Comparison of ENCODE assay signal across 16 cellular contexts in genomic region chr10:132882069-132882468, GRCh38.
DNase-seq lines count a peak whose midpoint lies in the region; ATAC-seq, FAIRE-seq and TF ChIP-seq lines count a peak whose summit lies in the region.
"Had no signal": no experiment of that assay in that cellular context is flagged by ENCODE, and none has a peak within 500 bp of the region (broad histone marks: within the 10 kb centered on the region; RNA-seq: fewer than 3 reads in every experiment).

No MANE protein-coding gene starts in this region.

- H2AFZ ChIP-seq in IMR-90 (replicated peaks; ENCODE audit: low read length, poor library complexity): no peak overlapping the region
- no peak overlapping the region for H2AFZ ChIP-seq in trophoblast cell (ENCODE audit: insufficient read depth, low read length, poor library complexity)

- H2BK15ac ChIP-seq in IMR-90 (ENCODE audit: low read depth, low read length): no peak overlapping the region

- no TSS peak for BruUV-seq in IMR-90 (replicated peaks; lab: Mats Ljungman, UMichigan)

- H2BK5ac ChIP-seq in IMR-90 (ENCODE audit: low read depth, low read length, poor library complexity, severe bottlenecking) (peak overlapping the region; percentile 62), trophoblast cell (ENCODE audit: low read depth, low read length, poor library complexity) (no peak overlapping the region)

- DNase-seq in activated gamma-delta T cell treated with Interleukin-2 at 50 U/mL for 16 hours (peak; percentile 2), activated gamma-delta T cell (lab: John Stamatoyannopoulos, UW) (no peak), IMR-90 (no peak), kidney (peak; percentile 17), trophoblast cell (no peak), NCI-H1930 (lab: John Stamatoyannopoulos, UW) (no peak), SHP77 treated with DMSO at 0.1 percent for 48 hours (lab: John Stamatoyannopoulos, UW) (no peak)
- no peak for DNase-seq in activated CD8-positive, alpha-beta memory T cell treated with anti-CD3 and anti-CD28 coated beads, Interleukin-2, amount 50 U/mL, for 48 hours
- DNase-seq: ACHN; Calu3; CD4-positive, CD25-positive, alpha-beta regulatory T cell; DMS 273 treated with DMSO at 0.1 percent for 48 hours; GOT3; HFFc6 had no signal

- no peaks in the 10 kb centered on the region for H4K20me1 ChIP-seq in IMR-90 (ENCODE audit: insufficient read depth, low read length)

- intact Hi-C loops in IMR-90 (cut with micrococcal nuclease) (no loop called here), kidney (cut with DNase I) (no loop called here)

- no peak overlapping the region for H3K23ac ChIP-seq in IMR-90 (ENCODE audit: low read depth, low read length)
- H3K23ac ChIP-seq in trophoblast cell (ENCODE audit: low read length): no peak overlapping the region

- no peak for TF ChIP-seq RAD21 in IMR-90 (IDR thresholded peaks at IDR 0.05; ENCODE audit: low read length)

- no peak for TF ChIP-seq CTCF in IMR-90 (conservative IDR thresholded peaks at IDR 0.05; ENCODE audit: low read depth, low read length)
- no peak for TF ChIP-seq CTCF in kidney (IDR thresholded peaks at IDR 0.05; ENCODE audit: borderline replicate concordance, extremely low read depth, insufficient read depth)

- no peak for FAIRE-seq in kidney (lab: Jason Lieb, UNC)

- POLR2A ChIA-PET in IMR-90 (lab: Charles Lee; ENCODE audit: unreplicated experiment): no interaction called here

- CTCF ChIA-PET in IMR-90 (lab: Yijun Ruan, JAX): no interaction called here

- H3K4me1 ChIP-seq in IMR-90 (ENCODE audit: control insufficient read depth, insufficient read depth, low read length) (no peaks in the 10 kb centered on the region), kidney (ENCODE audit: control insufficient read depth in 1 of 2, insufficient read depth in 1 of 2, low read depth in 1 of 2, low read length in 2 of 2) (peaks cover 0 to 2% of the 10 kb centered on the region in 2 donors), trophoblast cell (ENCODE audit: control insufficient read depth in 1 of 2, insufficient read depth in 2 of 2, low read length in 2 of 2) (no peaks in the 10 kb centered on the region)
- H3K4me1 ChIP-seq: HAP-1 had no signal

- no peak overlapping the region for H3K4ac ChIP-seq in IMR-90 (ENCODE audit: low read depth, low read length)
- no peak overlapping the region for H3K4ac ChIP-seq in trophoblast cell (ENCODE audit: low read depth, low read length)

- no peak overlapping the region for H2BK20ac ChIP-seq in IMR-90 (ENCODE audit: low read depth, low read length)

- no peak overlapping the region for H2BK12ac ChIP-seq in trophoblast cell (ENCODE audit: low read length)

- in situ Hi-C loops in IMR-90 (cut with MboI; ENCODE audit: low sequenced_read_pairs): no loop called here

- no peak for TF ChIP-seq POLR2A in IMR-90 (IDR thresholded peaks at IDR 0.05; ENCODE audit: low read depth, low read length)

- H4K91ac ChIP-seq in IMR-90 (ENCODE audit: insufficient read depth, low read depth, low read length) (no peak overlapping the region), trophoblast cell (ENCODE audit: low read depth, low read length) (no peak overlapping the region)

- peaks cover 14% of the 10 kb centered on the region for H3K27me3 ChIP-seq in IMR-90 (ENCODE audit: control insufficient read depth, insufficient read depth, low read length)
- H3K27me3 ChIP-seq in trophoblast cell (ENCODE audit: insufficient read depth, low read length): no peaks in the 10 kb centered on the region

- H4K5ac ChIP-seq in IMR-90 (ENCODE audit: low read depth, low read length): no peak overlapping the region

- no peak overlapping the region for H3K4me2 ChIP-seq in IMR-90 (ENCODE audit: low read depth, low read length)
- no peak overlapping the region for H3K4me2 ChIP-seq in trophoblast cell (ENCODE audit: low read length)
- H3K4me2 ChIP-seq: BLaER1 treated with 17β-estradiol and CSF1 and Interleukin-3, amounts not matched to agents 10 nM and 100 nM had no signal

- 17% methylated on average over 1 of the region's 4 CpGs; no CpG with 5 or more reads in 1 of the 2 experiments for WGBS in IMR-90 (ENCODE audit: extremely low coverage in 2 of 2, insufficient read length in 1 of 2), 2 experiments
- 100% methylated on average over 1 of the region's 4 CpGs for WGBS in trophoblast cell (ENCODE audit: extremely low coverage, insufficient coverage, insufficient read length)

- no peak overlapping the region for H3K56ac ChIP-seq in IMR-90 (ENCODE audit: extremely low read depth, insufficient read depth, low read length)

- no peak overlapping the region for H2AK9ac ChIP-seq in IMR-90 (replicated peaks; ENCODE audit: low read depth, low read length, poor library complexity)

- no peak for ATAC-seq in IMR-90 (ENCODE audit: low read depth)

- H3K79me1 ChIP-seq in IMR-90 (ENCODE audit: low read depth in 1 of 2, low read length in 2 of 2) (no peaks in the 10 kb centered on the region), trophoblast cell (ENCODE audit: low read length) (no peaks in the 10 kb centered on the region)

- no peak overlapping the region for H3K9ac ChIP-seq in IMR-90 (ENCODE audit: low read depth, low read length)
- H3K9ac ChIP-seq in kidney (ENCODE audit: low read length in 2 of 2): no peak overlapping the region
- no peak overlapping the region for H3K9ac ChIP-seq in trophoblast cell (ENCODE audit: low read length)
- H3K9ac ChIP-seq: BLaER1 treated with 17β-estradiol and CSF1 and Interleukin-3, amounts not matched to agents 10 nM and 100 nM had no signal

- H4K12ac ChIP-seq in trophoblast cell (ENCODE audit: low read depth, low read length): no peak overlapping the region

- no peaks in the 10 kb centered on the region for H3K79me2 ChIP-seq in trophoblast cell (ENCODE audit: control insufficient read depth, insufficient read depth, low read length, poor library complexity)

- no peak overlapping the region for H2AK5ac ChIP-seq in IMR-90 (ENCODE audit: low read depth, low read length)
- no peak overlapping the region for H2AK5ac ChIP-seq in trophoblast cell (ENCODE audit: low read length)

- no peak overlapping the region for H3K14ac ChIP-seq in IMR-90 (replicated peaks; ENCODE audit: low read depth, low read length)
- no peak overlapping the region for H3K14ac ChIP-seq in trophoblast cell (ENCODE audit: low read length)

- H3K9me3 ChIP-seq in IMR-90 (ENCODE audit: control insufficient read depth, insufficient read depth, low read length) (no peaks in the 10 kb centered on the region), kidney (ENCODE audit: control insufficient read depth in 1 of 2, low read length in 2 of 2) (no peaks in the 10 kb centered on the region), trophoblast cell (ENCODE audit: insufficient read depth, low read depth, low read length) (peaks cover 3% of the 10 kb centered on the region)
- H3K9me3 ChIP-seq: BLaER1 treated with 17β-estradiol and CSF1 and Interleukin-3, amounts not matched to agents 10 nM and 100 nM; HAP-1 had no signal

- H3K27ac ChIP-seq in IMR-90 (ENCODE audit: insufficient read depth, low read length) (no peak overlapping the region), kidney (ENCODE audit: low read depth in 2 of 2, low read length in 2 of 2) (no peak overlapping the region), trophoblast cell (ENCODE audit: low read depth, low read length) (no peak overlapping the region)
- H3K27ac ChIP-seq: BLaER1 treated with 17β-estradiol and CSF1 and Interleukin-3, amounts not matched to agents 10 nM and 100 nM had no signal

- no peak overlapping the region for H4K8ac ChIP-seq in IMR-90 (ENCODE audit: low read depth in 2 of 2, low read length in 2 of 2)
- H4K8ac ChIP-seq in trophoblast cell (ENCODE audit: low read depth, low read length): no peak overlapping the region

- H2BK120ac ChIP-seq in IMR-90 (ENCODE audit: low read depth, low read length) (no peak overlapping the region), trophoblast cell (ENCODE audit: insufficient read depth, low read length, poor library complexity) (no peak overlapping the region)

- H3K9me1 ChIP-seq in IMR-90 (ENCODE audit: insufficient read depth, low read length): no peaks in the 10 kb centered on the region

- H3K18ac ChIP-seq in IMR-90 (ENCODE audit: low read depth, low read length) (no peak overlapping the region), trophoblast cell (ENCODE audit: low read length) (no peak overlapping the region)

- H3K4me3 ChIP-seq in IMR-90 (ENCODE audit: insufficient read depth, low read depth, low read length) (no peak overlapping the region), kidney (ENCODE audit: low read length in 2 of 2) (no peak overlapping the region), trophoblast cell (ENCODE audit: low read depth, low read length) (peak overlapping the region; percentile 60)
- H3K4me3 ChIP-seq: BLaER1 treated with 17β-estradiol and CSF1 and Interleukin-3, amounts not matched to agents 10 nM and 100 nM; HAP-1 had no signal

- H3K36me3 ChIP-seq in IMR-90 (ENCODE audit: control insufficient read depth, insufficient read depth, low read length) (no peaks in the 10 kb centered on the region), kidney (ENCODE audit: control insufficient read depth in 1 of 2, insufficient read depth in 2 of 2, low read length in 2 of 2) (no peaks in the 10 kb centered on the region), trophoblast cell (ENCODE audit: control insufficient read depth in 1 of 2, insufficient read depth in 2 of 2, low read length in 2 of 2) (no peaks in the 10 kb centered on the region)
- H3K36me3 ChIP-seq: BLaER1 treated with 17β-estradiol and CSF1 and Interleukin-3, amounts not matched to agents 10 nM and 100 nM; HAP-1 had no signal

- dilution Hi-C loops in IMR-90 (cut with HindIII; ENCODE audit: low sequenced_read_pairs, unreplicated experiment): no loop called here

TF ChIP-seq in IMR-90, 13 proteins besides CTCF, POLR2A, EP300 and RAD21:
- no peak for TF ChIP-seq FOS (IDR thresholded peaks at IDR 0.05; ENCODE audit: low read depth, low read length)
- no peak for TF ChIP-seq BHLHE40 (IDR thresholded peaks at IDR 0.05; ENCODE audit: low read depth, low read length)
- TF ChIP-seq MAFK (IDR thresholded peaks at IDR 0.05; ENCODE audit: low read depth, low read length): no peak
- TF ChIP-seq SMC3 (IDR thresholded peaks at IDR 0.05; ENCODE audit: low read depth, low read length): no peak
- no peak for TF ChIP-seq ELK1 (IDR thresholded peaks at IDR 0.05; ENCODE audit: borderline replicate concordance, low read depth, low read length)

Comparison
In these comparisons a context has a peak if more than half of its experiments do, and no peak if none do; other contexts are left out.
1. DNase-seq: peak in activated gamma-delta T cell treated with Interleukin-2 at 50 U/mL for 16 hours (single experiment) and kidney (single experiment); none in activated gamma-delta T cell (single experiment), IMR-90 (single experiment), trophoblast cell (0 of 2), NCI-H1930 (0 of 2), activated CD8-positive, alpha-beta memory T cell treated with anti-CD3 and anti-CD28 coated beads, Interleukin-2, amount 50 U/mL, for 48 hours (single experiment) and SHP77 treated with DMSO at 0.1 percent for 48 hours (single experiment).